In the genomic region with DNA sequence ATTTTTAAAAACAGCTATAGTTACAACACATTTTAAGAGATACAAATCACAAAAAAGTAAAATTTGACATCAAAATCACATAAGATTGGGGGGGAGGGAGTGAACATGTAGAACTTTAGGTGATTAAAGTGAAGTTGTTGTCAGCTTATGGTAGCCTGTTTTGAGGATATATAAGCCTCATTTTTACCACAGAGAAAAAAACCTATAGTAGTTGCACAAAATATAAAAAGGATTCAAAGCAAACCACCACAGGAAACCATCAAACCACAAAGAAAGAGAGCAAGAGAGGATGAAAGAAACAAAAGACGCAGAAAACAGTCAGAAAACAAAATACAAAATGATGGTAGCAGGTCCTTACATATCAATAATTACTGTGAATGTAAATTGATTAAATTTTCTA, we compare ENCODE assay signal across 35 cellular contexts.
"Had no signal": no experiment of that assay in that cellular context is flagged by ENCODE, and none has a peak within 500 bp of the region (broad histone marks: within the 10 kb centered on the region; RNA-seq: fewer than 3 reads in every experiment).

No MANE protein-coding gene starts in this region.

- H3K4me1 Mint-ChIP-seq: activated B cell treated with CpG ODN at 0.5 μM for 24 hours; activated naive CD4-positive, alpha-beta T cell treated with anti-CD3 and anti-CD28 coated beads, Interleukin-2, amount 50 U/mL, for 24 hours; activated T-helper 17 cell treated with anti-CD3 and anti-CD28 coated beads, Interleukin-2, amount 50 U/mL, for 72 hours; brain; central memory CD8-positive, alpha-beta T cell had no signal

- H3K36me3 Mint-ChIP-seq: activated CD4-positive, alpha-beta memory T cell treated with anti-CD3 and anti-CD28 coated beads for 36 hours; activated naive CD4-positive, alpha-beta T cell treated with anti-CD3 and anti-CD28 coated beads, Interleukin-2, amount 50 U/mL, for 24 hours; activated naive CD8-positive, alpha-beta T cell; activated naive CD8-positive, alpha-beta T cell treated with anti-CD3 and anti-CD28 coated beads, Interleukin-2, amount 10 ng/mL, durations not matched to agents 7 days and 5 days; brain had no signal

- H3K4me1 ChIP-seq: ascending aorta, colonic mucosa had no signal

- H3K4me3 Mint-ChIP-seq: activated B cell treated with CpG ODN at 0.5 μM for 24 hours; activated CD4-positive, alpha-beta memory T cell treated with anti-CD3 and anti-CD28 coated beads for 36 hours; activated CD4-positive, alpha-beta T cell treated with anti-CD3 and anti-CD28 coated beads, Interleukin-2, amount 10 ng/mL, durations not matched to agents 24 days and 14 days; activated CD8-positive, alpha-beta T cell treated with anti-CD3 and anti-CD28 coated beads for 36 hours; activated naive CD4-positive, alpha-beta T cell treated with anti-CD3 and anti-CD28 coated beads for 36 hours; activated naive CD4-positive, alpha-beta T cell treated with anti-CD3 and anti-CD28 coated beads, Interleukin-2, amount 50 U/mL, for 24 hours; activated naive CD8-positive, alpha-beta T cell; activated naive CD8-positive, alpha-beta T cell treated with anti-CD3 and anti-CD28 coated beads, Interleukin-2, amount 10 ng/mL, durations not matched to agents 7 days and 5 days; activated naive CD8-positive, alpha-beta T cell treated with anti-CD3 and anti-CD28 coated beads, Interleukin-2, amount 50 U/mL, for 24 hours; activated T-cell treated with anti-CD3 and anti-CD28 coated beads, Interleukin-2, amount 50 U/mL, for 4 hours; activated T-cell treated with anti-CD3 and anti-CD28 coated beads, Interleukin-2, amount 50 U/mL, for 72 hours; activated T-helper 1 cell treated with anti-CD3 and anti-CD28 coated beads, Interleukin-12 subunit alpha, Interleukin-12 subunit beta, Interleukin-2, Interleukin-4 antibody, amounts not matched to agents 30 ng/mL and 10 ng/mL and 1 ng/mL, durations not matched to agents 14 hours and 24 hours and 36 hours; activated T-helper 17 cell treated with anti-CD3 and anti-CD28 coated beads, Interleukin-2, amount 50 U/mL, for 72 hours; brain; central memory CD8-positive, alpha-beta T cell; T-helper 1 cell treated with Interleukin-12 subunit alpha and Interleukin-12 subunit beta and Interleukin-4 antibody, amounts not matched to agents 30 μg/mL and 1 μg/mL, for 36 hours had no signal

- H3K27me3 Mint-ChIP-seq: activated B cell treated with CpG ODN at 0.5 μM for 24 hours; activated CD4-positive, alpha-beta memory T cell treated with anti-CD3 and anti-CD28 coated beads for 36 hours; activated CD4-positive, alpha-beta T cell treated with anti-CD3 and anti-CD28 coated beads, Interleukin-2, amount 10 ng/mL, durations not matched to agents 24 days and 14 days; activated CD8-positive, alpha-beta T cell treated with anti-CD3 and anti-CD28 coated beads for 36 hours; activated naive CD4-positive, alpha-beta T cell treated with anti-CD3 and anti-CD28 coated beads, Interleukin-2, amount 50 U/mL, for 24 hours; activated naive CD8-positive, alpha-beta T cell; activated naive CD8-positive, alpha-beta T cell treated with anti-CD3 and anti-CD28 coated beads, Interleukin-2, amount 10 ng/mL, durations not matched to agents 7 days and 5 days; activated naive CD8-positive, alpha-beta T cell treated with anti-CD3 and anti-CD28 coated beads, Interleukin-2, amount 50 U/mL, for 24 hours; activated T-helper 17 cell treated with anti-CD3 and anti-CD28 coated beads, Interleukin-2, amount 50 U/mL, for 72 hours; central memory CD8-positive, alpha-beta T cell had no signal

- H3K4me3 ChIP-seq: ascending aorta, cardiac muscle cell, colonic mucosa had no signal

- H3K36me3 ChIP-seq: ascending aorta, cardiac muscle cell, colonic mucosa had no signal

- ATAC-seq: activated CD8-positive, alpha-beta T cell treated with anti-CD3 and anti-CD28 coated beads for 36 hours; activated naive CD8-positive, alpha-beta T cell treated with anti-CD3 and anti-CD28 coated beads, Interleukin-2, amount 50 U/mL, for 24 hours; activated T-cell treated with anti-CD3 and anti-CD28 coated beads, Interleukin-2, amount 50 U/mL, for 4 hours; activated T-cell treated with anti-CD3 and anti-CD28 coated beads, Interleukin-2, amount 50 U/mL, for 72 hours; activated T-helper 17 cell treated with anti-CD3 and anti-CD28 coated beads, Interleukin-2, amount 50 U/mL, for 72 hours had no signal

- H3K27ac Mint-ChIP-seq: activated B cell treated with CpG ODN at 0.5 μM for 24 hours; activated CD4-positive, alpha-beta memory T cell treated with anti-CD3 and anti-CD28 coated beads for 36 hours; activated CD4-positive, alpha-beta T cell treated with anti-CD3 and anti-CD28 coated beads, Interleukin-2, amount 10 ng/mL, durations not matched to agents 24 days and 14 days; activated CD8-positive, alpha-beta T cell treated with anti-CD3 and anti-CD28 coated beads for 36 hours; activated naive CD4-positive, alpha-beta T cell treated with anti-CD3 and anti-CD28 coated beads for 36 hours; activated naive CD4-positive, alpha-beta T cell treated with anti-CD3 and anti-CD28 coated beads, Interleukin-2, amount 50 U/mL, for 24 hours; activated naive CD8-positive, alpha-beta T cell; activated naive CD8-positive, alpha-beta T cell treated with anti-CD3 and anti-CD28 coated beads, Interleukin-2, amount 10 ng/mL, durations not matched to agents 7 days and 5 days; activated naive CD8-positive, alpha-beta T cell treated with anti-CD3 and anti-CD28 coated beads, Interleukin-2, amount 50 U/mL, for 24 hours; activated T-cell treated with anti-CD3 and anti-CD28 coated beads, Interleukin-2, amount 50 U/mL, for 72 hours; activated T-helper 1 cell treated with anti-CD3 and anti-CD28 coated beads, Interleukin-12 subunit alpha, Interleukin-12 subunit beta, Interleukin-2, Interleukin-4 antibody, amounts not matched to agents 30 ng/mL and 10 ng/mL and 1 ng/mL, durations not matched to agents 14 hours and 24 hours and 36 hours; activated T-helper 17 cell treated with anti-CD3 and anti-CD28 coated beads, Interleukin-2, amount 50 U/mL, for 72 hours; brain; T-helper 1 cell treated with Interleukin-12 subunit alpha and Interleukin-12 subunit beta and Interleukin-4 antibody, amounts not matched to agents 30 μg/mL and 1 μg/mL, for 36 hours had no signal

- DNase-seq: activated B cell treated with CpG ODN at 0.5 μM for 24 hours; activated CD4-positive, alpha-beta memory T cell treated with anti-CD3 and anti-CD28 coated beads for 36 hours; activated CD4-positive, alpha-beta T cell treated with anti-CD3 and anti-CD28 coated beads for 4 hours; activated CD4-positive, alpha-beta T cell treated with anti-CD3 and anti-CD28 coated beads, Interleukin-2, amount 10 ng/mL, durations not matched to agents 24 days and 14 days; activated CD4-positive, alpha-beta T cell treated with anti-CD3 and anti-CD28 coated beads, Interleukin-2, amount 50 U/mL, for 1 hour; activated CD4-positive, alpha-beta T cell treated with anti-CD3 and anti-CD28 coated beads, Interleukin-2, amount 50 U/mL, for 4 hours; activated CD4-positive, CD25-positive, alpha-beta regulatory T cell treated with anti-CD3 and anti-CD28 coated beads, Interleukin-2, amount 50 U/mL, for 72 hours; activated CD8-positive, alpha-beta memory T cell treated with anti-CD3 and anti-CD28 coated beads, Interleukin-2, amount 50 U/mL, for 4 hours; activated CD8-positive, alpha-beta T cell treated with anti-CD3 and anti-CD28 coated beads for 36 hours; activated effector memory CD4-positive, alpha-beta T cell treated with anti-CD3 and anti-CD28 coated beads, Interleukin-2, amount 50 U/mL, for 16 hours; activated gamma-delta T cell treated with Interleukin-2 at 50 U/mL for 16 hours; activated naive CD4-positive, alpha-beta T cell; activated naive CD4-positive, alpha-beta T cell treated with anti-CD3 and anti-CD28 coated beads for 36 hours; activated naive CD8-positive, alpha-beta T cell treated with anti-CD3 and anti-CD28 coated beads, Interleukin-2, amount 10 ng/mL, durations not matched to agents 7 days and 5 days; activated naive CD8-positive, alpha-beta T cell treated with anti-CD3 and anti-CD28 coated beads, Interleukin-2, amount 50 U/mL, for 24 hours; activated T-cell treated with anti-CD3 and anti-CD28 coated beads for 4 hours; activated T-cell treated with anti-CD3 and anti-CD28 coated beads, Interleukin-2, amount 50 U/mL, for 1 hour; activated T-cell treated with anti-CD3 and anti-CD28 coated beads, Interleukin-2, amount 50 U/mL, for 4 hours; activated T-cell treated with anti-CD3 and anti-CD28 coated beads, Interleukin-2, amount 50 U/mL, for 72 hours; amygdala; anterior cingulate cortex; caudate nucleus; cerebellar nuclear complex; colonic mucosa; T-helper 9 cell had no signal

- H3K9me3 ChIP-seq: ascending aorta, colonic mucosa had no signal

- H3K27ac ChIP-seq: ascending aorta, cardiac muscle cell, colonic mucosa, VCaP had no signal

- H3K9me3 Mint-ChIP-seq: activated CD4-positive, alpha-beta T cell treated with anti-CD3 and anti-CD28 coated beads, Interleukin-2, amount 10 ng/mL, durations not matched to agents 24 days and 14 days; activated naive CD4-positive, alpha-beta T cell treated with anti-CD3 and anti-CD28 coated beads, Interleukin-2, amount 50 U/mL, for 24 hours; activated naive CD8-positive, alpha-beta T cell treated with anti-CD3 and anti-CD28 coated beads, Interleukin-2, amount 50 U/mL, for 24 hours; activated T-cell treated with anti-CD3 and anti-CD28 coated beads, Interleukin-2, amount 50 U/mL, for 4 hours; activated T-helper 1 cell treated with anti-CD3 and anti-CD28 coated beads, Interleukin-12 subunit alpha, Interleukin-12 subunit beta, Interleukin-2, Interleukin-4 antibody, amounts not matched to agents 30 ng/mL and 10 ng/mL and 1 ng/mL, durations not matched to agents 14 hours and 24 hours and 36 hours; brain had no signal

- H3K27me3 ChIP-seq: ascending aorta, cardiac muscle cell, colonic mucosa had no signal
